12 cellular contexts compared by ENCODE assay signal in the genomic region with DNA sequence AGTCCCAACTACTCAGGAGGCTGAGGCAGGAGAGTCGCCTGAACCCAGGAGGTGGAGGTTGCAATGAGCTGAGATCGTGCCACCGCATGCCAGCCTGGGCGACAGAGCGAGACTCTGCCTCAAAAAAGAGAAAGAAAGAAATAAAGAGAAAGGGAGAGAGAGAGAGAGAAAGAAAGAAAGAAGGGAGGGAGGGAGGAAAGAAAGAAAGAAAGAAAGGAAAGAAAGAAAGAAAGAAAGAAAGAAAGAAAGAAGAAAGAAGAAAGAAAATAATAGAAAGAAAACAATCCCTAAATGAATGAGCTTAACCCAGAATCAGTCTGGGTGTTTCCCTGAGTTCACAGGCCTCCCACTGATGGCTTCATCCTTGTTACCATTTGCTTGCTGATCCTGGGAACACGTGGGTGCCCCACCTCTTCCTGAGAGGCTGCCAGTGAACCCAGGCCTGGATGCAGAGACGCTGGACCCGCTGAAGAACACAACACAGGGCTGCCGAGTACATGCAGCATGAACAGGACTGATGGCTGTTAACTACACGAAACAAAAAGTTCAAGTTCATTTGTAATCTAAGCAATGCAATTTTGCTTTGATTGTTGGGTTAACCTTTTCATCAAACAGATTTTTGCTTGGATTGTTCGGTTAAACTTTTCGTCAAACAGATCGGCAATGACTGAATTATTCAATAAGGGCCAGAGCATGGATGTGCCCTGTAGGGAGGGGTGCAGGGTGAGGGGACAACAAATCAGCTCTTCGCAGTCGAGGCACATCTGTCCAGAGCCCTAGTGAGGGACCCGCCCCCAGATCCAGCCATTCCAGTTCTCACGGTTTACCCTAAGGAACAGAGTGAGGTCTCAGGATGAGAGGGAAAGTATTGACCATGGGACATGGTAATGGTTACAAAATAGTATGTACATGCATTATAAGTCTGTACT. TPM values are rescaled to one million over a fixed set of nuclear protein-coding genes. Genes with fewer than 3 reads are reported as not detected.
A peak's percentile ranks its signal among the peaks of the same experiment; 100 is the strongest.
DNase-seq lines count a peak whose midpoint lies in the region; ATAC-seq and TF ChIP-seq lines count a peak whose summit lies in the region.
"Had no signal": no experiment of that assay in that cellular context is flagged by ENCODE, and none has a peak within 500 bp of the region (broad histone marks: within the 10 kb centered on the region; RNA-seq: fewer than 3 reads in every experiment).

No MANE protein-coding gene starts in this region.

- H3K36me3 ChIP-seq in mucosa of descending colon (ENCODE audit: low read depth): no peaks in the 10 kb centered on the region

- TF ChIP-seq CTCF in mucosa of descending colon (IDR thresholded peaks at IDR 0.05) (no peak), foreskin fibroblast (IDR thresholded peaks at IDR 0.05; ENCODE audit: low read depth, low read length) (no peak)

- no peaks in the 10 kb centered on the region for H3K9me3 ChIP-seq in mucosa of descending colon

- peaks cover under 1% of the 10 kb centered on the region for H3K27me3 Mint-ChIP-seq in activated T-helper 2 cell treated with anti-CD3 and anti-CD28 coated beads, Interferon-gamma antibody, Interleukin-2, Interleukin-4, amounts not matched to agents 10 μg/mL and 5 μg/mL and 100 μg/mL, durations not matched to agents 14 hours and 24 hours and 36 hours (ENCODE audit: low read depth)

- peaks cover 14% of the 10 kb centered on the region for H3K4me1 Mint-ChIP-seq in activated T-helper 2 cell treated with anti-CD3 and anti-CD28 coated beads, Interferon-gamma antibody, Interleukin-2, Interleukin-4, amounts not matched to agents 10 μg/mL and 5 μg/mL and 100 μg/mL, durations not matched to agents 14 hours and 24 hours and 36 hours (ENCODE audit: low read depth)

- ATAC-seq in HG03139 (IDR thresholded peaks at IDR 0.05; ENCODE audit: unreplicated experiment) (peak; percentile 14), mucosa of descending colon (peak; percentile 34), GM21390 (IDR thresholded peaks at IDR 0.05; ENCODE audit: unreplicated experiment) (no peak)

- H3K27ac Mint-ChIP-seq in activated T-helper 2 cell treated with anti-CD3 and anti-CD28 coated beads, Interferon-gamma antibody, Interleukin-2, Interleukin-4, amounts not matched to agents 10 μg/mL and 5 μg/mL and 100 μg/mL, durations not matched to agents 14 hours and 24 hours and 36 hours: peak overlapping the region; percentile 40

- no peaks in the 10 kb centered on the region for H3K36me3 Mint-ChIP-seq in activated T-helper 2 cell treated with anti-CD3 and anti-CD28 coated beads, Interferon-gamma antibody, Interleukin-2, Interleukin-4, amounts not matched to agents 10 μg/mL and 5 μg/mL and 100 μg/mL, durations not matched to agents 14 hours and 24 hours and 36 hours (ENCODE audit: low read depth)

- H3K4me3 ChIP-seq in mucosa of descending colon (no peak overlapping the region), foreskin fibroblast (ENCODE audit: low read depth in 1 of 2, low read length in 2 of 2) (no peak overlapping the region)

- peaks cover 10% of the 10 kb centered on the region for H3K9me3 Mint-ChIP-seq in activated T-helper 2 cell treated with anti-CD3 and anti-CD28 coated beads, Interferon-gamma antibody, Interleukin-2, Interleukin-4, amounts not matched to agents 10 μg/mL and 5 μg/mL and 100 μg/mL, durations not matched to agents 14 hours and 24 hours and 36 hours

- DNase-seq in NCI-H82 (lab: John Stamatoyannopoulos, UW) (peak; percentile 1), NCI-H82 treated with DMSO at 0.1 percent for 48 hours (lab: John Stamatoyannopoulos, UW; ENCODE audit: unreplicated experiment) (no peak), mucosa of descending colon (no peak), NCI-H146 (lab: John Stamatoyannopoulos, UW) (no peak), foreskin fibroblast (no peak)
- no peak for DNase-seq in activated T-helper 2 cell treated with anti-CD3 and anti-CD28 coated beads, Interferon-gamma antibody, Interleukin-2, Interleukin-4, amounts not matched to agents 10 μg/mL and 5 μg/mL and 100 μg/mL, durations not matched to agents 14 hours and 24 hours and 36 hours (ENCODE audit: low spot score)
- DNase-seq: NCI-H2171 treated with DMSO at 0.1 percent for 48 hours; stimulated activated CD4-positive, alpha-beta T cell treated with anti-CD3 and anti-CD28 coated beads, Interleukin-4, amount 100 ng/mL, for 4 hours had no signal

- H3K4me3 Mint-ChIP-seq in activated T-helper 2 cell treated with anti-CD3 and anti-CD28 coated beads, Interferon-gamma antibody, Interleukin-2, Interleukin-4, amounts not matched to agents 10 μg/mL and 5 μg/mL and 100 μg/mL, durations not matched to agents 14 hours and 24 hours and 36 hours (ENCODE audit: low read depth): no peak overlapping the region

- intact Hi-C loops in activated T-helper 2 cell treated with anti-CD3 and anti-CD28 coated beads, Interferon-gamma antibody, Interleukin-2, Interleukin-4, amounts not matched to agents 10 μg/mL and 5 μg/mL and 100 μg/mL, durations not matched to agents 14 hours and 24 hours and 36 hours (cut with micrococcal nuclease): loop anchor here (2.0 to 5.0 kb wide), 2 partner anchors 83 to 110 kb away; no protein-coding TSS in a partner anchor
- intact Hi-C loops in mucosa of descending colon (cut with DNase I, micrococcal nuclease): no loop called here

- no peaks in the 10 kb centered on the region for H3K4me1 ChIP-seq in mucosa of descending colon (ENCODE audit: low read depth)

RNA-seq across cellular contexts. Expression of gene NPFFR1, which starts 11.5 kb away (rescaled TPM):
- not detected in 2 replicates for total RNA-seq in activated T-helper 2 cell treated with anti-CD3 and anti-CD28 coated beads, Interferon-gamma antibody, Interleukin-2, Interleukin-4, amounts not matched to agents 10 μg/mL and 5 μg/mL and 100 μg/mL, durations not matched to agents 14 hours and 24 hours and 36 hours
- total RNA-seq in mucosa of descending colon: under 1 TPM; 0.06 to 0.10 (median 0.06) TPM
- total RNA-seq: epithelial cell of proximal tubule, pulmonary artery endothelial cell had no signal

RNA-seq across cellular contexts. Expression of gene PPA1, which starts 39.0 kb away (rescaled TPM):
- total RNA-seq in activated T-helper 2 cell treated with anti-CD3 and anti-CD28 coated beads, Interferon-gamma antibody, Interleukin-2, Interleukin-4, amounts not matched to agents 10 μg/mL and 5 μg/mL and 100 μg/mL, durations not matched to agents 14 hours and 24 hours and 36 hours: 405 and 419 TPM in 2 replicates
- total RNA-seq in mucosa of descending colon: 100 to 1,000 TPM in 2 of 3 donors, 10 to 100 TPM in 1; 97.1 to 166 (median 100) TPM
